Comparison of ENCODE assay signal across 8 cellular contexts in genomic region chr3:113695818-113696645, GRCh38. TPM values are rescaled to one million over a fixed set of nuclear protein-coding genes. Genes with fewer than 3 reads are reported as not detected.
DNase-seq lines count a peak whose midpoint lies in the region; ATAC-seq, FAIRE-seq and TF ChIP-seq lines count a peak whose summit lies in the region.

TSS of gene USF3 (minus strand) at chr3:113696642. CDS start at chr3:113674878, 21,764 bp downstream.

- H3K27ac Mint-ChIP-seq in WTC11 = peak within 1 kb of the TSS; percentile 98

- H3K4me1 Mint-ChIP-seq in WTC11 = peaks cover 13% of the 10 kb centered on the region

- CTCF ChIA-PET in WTC11 (lab: Charles Lee) = interaction anchor here (0.6 to 1.6 kb wide), 8 partner anchors 10 to 356 kb away, joined by 3 to 15 read pairs (median 3); partner anchors contain the start of genes ATP6V1A, GRAMD1C and NAA50

- H3K27me3 Mint-ChIP-seq in WTC11 (ENCODE audit: low read depth) = no peaks in the 10 kb centered on the region

- POLR2A ChIA-PET in WTC11 (lab: Charles Lee) = interaction anchor here (0.6 to 1.4 kb wide), 3 partner anchors 19 to 49 kb away, joined by 3 to 4 read pairs (median 3); partner anchors contain the start of gene NAA50

- peaks cover 12 to 26% of the 10 kb centered on the region in 2 donors for H3K4me1 ChIP-seq in kidney (ENCODE audit: control insufficient read depth in 1 of 2, insufficient read depth in 1 of 2, low read depth in 1 of 2, low read length in 2 of 2)

- no peaks in the 10 kb centered on the region for H3K36me3 ChIP-seq in bronchial epithelial cell (ENCODE audit: control insufficient read depth, insufficient read depth, low read length)
- no peaks in the 10 kb centered on the region for H3K36me3 ChIP-seq in kidney (ENCODE audit: control insufficient read depth in 1 of 2, insufficient read depth in 2 of 2, low read length in 2 of 2)

- peak within 1 kb of the TSS; percentile 100 for H3K4me3 Mint-ChIP-seq in WTC11

- DNase-seq in NCI-H2081 (lab: John Stamatoyannopoulos, UW) = peak; percentile 62 to 70
- no peak for DNase-seq in NCI-H2081 treated with DMSO at 0.1 percent for 48 hours (lab: John Stamatoyannopoulos, UW)
- DNase-seq in NCI-H1694 (lab: John Stamatoyannopoulos, UW) = peak; percentile 9
- peak; percentile 68 for DNase-seq in WTC11 (ENCODE audit: low spot score)
- peak; percentile 46 for DNase-seq in bronchial epithelial cell (ENCODE audit: low read depth)
- DNase-seq in kidney = peak; percentile 94
- DNase-seq in stimulated activated CD4-positive, alpha-beta T cell treated with anti-CD3 and anti-CD28 coated beads, Interleukin-15, amount 100 ng/mL, for 48 hours (ENCODE audit: low read depth in 2 of 2) = peak; percentile 62 to 75

- TF ChIP-seq CTCF in WTC11 (IDR thresholded peaks at IDR 0.05) = no peak
- TF ChIP-seq CTCF in bronchial epithelial cell (IDR thresholded peaks at IDR 0.05; ENCODE audit: insufficient read depth, low read length, severe bottlenecking) = peak; percentile 9
- TF ChIP-seq CTCF in kidney (IDR thresholded peaks at IDR 0.05; ENCODE audit: borderline replicate concordance, extremely low read depth, insufficient read depth) = no peak

- H3K9ac ChIP-seq in kidney (ENCODE audit: low read length in 2 of 2) = peak within 1 kb of the TSS; percentile 79 to 93

- ATAC-seq in HG02840 (IDR thresholded peaks at IDR 0.05; ENCODE audit: low FRiP score, unreplicated experiment) (peak; percentile 53), WTC11 (peak; percentile 61)

- intact Hi-C loops in kidney (cut with DNase I) = no loop called here

- H3K9me3 ChIP-seq in kidney (ENCODE audit: control insufficient read depth in 1 of 2, low read length in 2 of 2) = no peaks in the 10 kb centered on the region

- H3K27ac ChIP-seq in kidney (ENCODE audit: low read depth in 2 of 2, low read length in 2 of 2) = peak within 1 kb of the TSS; percentile 96 to 97

- no peaks in the 10 kb centered on the region for H3K9me3 Mint-ChIP-seq in WTC11

- H3K27me3 ChIP-seq in bronchial epithelial cell (ENCODE audit: control insufficient read depth, insufficient read depth, low read length) = no peaks in the 10 kb centered on the region

- H3K4me3 ChIP-seq in bronchial epithelial cell (ENCODE audit: low read depth, low read length) (peak within 1 kb of the TSS; percentile 92), kidney (ENCODE audit: low read length in 2 of 2) (peak within 1 kb of the TSS; percentile 83 to 96)

- H3K36me3 Mint-ChIP-seq in WTC11 = no peaks in the 10 kb centered on the region

- FAIRE-seq in bronchial epithelial cell (lab: Jason Lieb, UNC) = no peak
- no peak for FAIRE-seq in kidney (lab: Jason Lieb, UNC)

TF ChIP-seq in WTC11, 78 proteins besides CTCF, POLR2A, EP300 and RAD21 (continues in another document):
- TF ChIP-seq TEAD1 (CRISPR knock-in tag; IDR thresholded peaks at IDR 0.05) (no peak), IRF2 (CRISPR knock-in tag; IDR thresholded peaks at IDR 0.05; ENCODE audit: borderline replicate concordance, low read depth) (no peak), ZNF219 (CRISPR knock-in tag; IDR thresholded peaks at IDR 0.05; ENCODE audit: borderline replicate concordance) (0 out of 2 replicates have a peak, but pooled peaks have one; percentile 50), ATF3 (CRISPR knock-in tag; conservative IDR thresholded peaks at IDR 0.05) (no peak), ATF2 (CRISPR knock-in tag; IDR thresholded peaks at IDR 0.05; ENCODE audit: borderline replicate concordance, low read depth) (no peak), JAZF1 (CRISPR knock-in tag; IDR thresholded peaks at IDR 0.05) (no peak), ZNF423 (CRISPR knock-in tag; IDR thresholded peaks at IDR 0.05) (peak; percentile 19; the same call in 1 of the 2 replicates), ETV6 (CRISPR knock-in tag; IDR thresholded peaks at IDR 0.05) (no peak), USF2 (CRISPR knock-in tag; IDR thresholded peaks at IDR 0.05) (no peak), GABPB1 (CRISPR knock-in tag; IDR thresholded peaks at IDR 0.05) (no peak), ZNF232 (CRISPR knock-in tag; IDR thresholded peaks at IDR 0.05) (0 out of 2 replicates have a peak, but pooled peaks have one; percentile 15), PRDM15 (CRISPR knock-in tag; IDR thresholded peaks at IDR 0.05) (no peak), NFYB (CRISPR knock-in tag; conservative IDR thresholded peaks at IDR 0.05; ENCODE audit: low read depth) (no peak), NR2C2 (CRISPR knock-in tag; IDR thresholded peaks at IDR 0.05) (no peak), JUN (CRISPR knock-in tag; IDR thresholded peaks at IDR 0.05) (no peak), PREB (CRISPR knock-in tag; IDR thresholded peaks at IDR 0.05; ENCODE audit: borderline replicate concordance) (no peak), E2F1 (CRISPR knock-in tag; IDR thresholded peaks at IDR 0.05) (no peak)

RNA-seq across cellular contexts. Expression of gene USF3, which starts in this region (rescaled TPM):
- 14.8 to 16.4 TPM (median 15.9 TPM) in 3 replicates for total RNA-seq in WTC11 (2021)
- 4.2 and 5.1 TPM in 2 replicates for total RNA-seq in bronchial epithelial cell
- 21.3 TPM for total RNA-seq in kidney
- polyA plus RNA-seq in kidney (ENCODE audit: insufficient read depth, low read depth, low replicate concordance) = 6.5 TPM
